10 cellular contexts compared by ENCODE assay signal in genomic region chr9:135989722-135990467, GRCh38. TPM values are rescaled to one million over a fixed set of nuclear protein-coding genes. Genes with fewer than 3 reads are reported as not detected.
DNase-seq lines count a peak whose midpoint lies in the region; ATAC-seq lines count a peak whose summit lies in the region.
"Had no signal": no experiment of that assay in that cellular context is flagged by ENCODE, and none has a peak within 500 bp of the region (broad histone marks: within the 10 kb centered on the region; RNA-seq: fewer than 3 reads in every experiment).

No MANE protein-coding gene starts in this region.

- no peaks in the 10 kb centered on the region for H3K36me3 Mint-ChIP-seq in activated CD8-positive, alpha-beta T cell treated with anti-CD3 and anti-CD28 coated beads, Interleukin-2, amount 10 ng/mL, durations not matched to agents 7 days and 5 days (ENCODE audit: low read depth)
- H3K36me3 Mint-ChIP-seq: activated naive CD8-positive, alpha-beta T cell treated with anti-CD3 and anti-CD28 coated beads, Interleukin-2, amount 10 ng/mL, durations not matched to agents 7 days and 5 days had no signal

- CTCF ChIA-PET in activated CD8-positive, alpha-beta T cell treated with anti-CD3 and anti-CD28 coated beads, Interleukin-2, amount 10 ng/mL, durations not matched to agents 7 days and 5 days (lab: Charles Lee): interaction anchor here (1.6 kb wide), 1 partner anchor 17 kb away, joined by 3 read pairs; no protein-coding TSS in a partner anchor

- no peak overlapping the region for H3K27ac Mint-ChIP-seq in activated CD8-positive, alpha-beta T cell treated with anti-CD3 and anti-CD28 coated beads, Interleukin-2, amount 10 ng/mL, durations not matched to agents 7 days and 5 days
- H3K27ac Mint-ChIP-seq: activated naive CD8-positive, alpha-beta T cell treated with anti-CD3 and anti-CD28 coated beads, Interleukin-2, amount 10 ng/mL, durations not matched to agents 7 days and 5 days had no signal

- no peaks in the 10 kb centered on the region for H3K27me3 Mint-ChIP-seq in activated CD8-positive, alpha-beta T cell treated with anti-CD3 and anti-CD28 coated beads, Interleukin-2, amount 10 ng/mL, durations not matched to agents 7 days and 5 days (ENCODE audit: low read depth)
- H3K27me3 Mint-ChIP-seq: activated naive CD8-positive, alpha-beta T cell treated with anti-CD3 and anti-CD28 coated beads, Interleukin-2, amount 10 ng/mL, durations not matched to agents 7 days and 5 days had no signal

- H3K4me3 Mint-ChIP-seq in activated CD8-positive, alpha-beta T cell treated with anti-CD3 and anti-CD28 coated beads, Interleukin-2, amount 10 ng/mL, durations not matched to agents 7 days and 5 days: no peak overlapping the region
- H3K4me3 Mint-ChIP-seq: activated naive CD8-positive, alpha-beta T cell treated with anti-CD3 and anti-CD28 coated beads, Interleukin-2, amount 10 ng/mL, durations not matched to agents 7 days and 5 days; neural crest cell had no signal

- POLR2A ChIA-PET in activated CD8-positive, alpha-beta T cell treated with anti-CD3 and anti-CD28 coated beads, Interleukin-2, amount 10 ng/mL, durations not matched to agents 7 days and 5 days (lab: Charles Lee): no interaction called here

- peak; percentile 11 for ATAC-seq in activated CD8-positive, alpha-beta T cell treated with anti-CD3 and anti-CD28 coated beads, Interleukin-2, amount 10 ng/mL, durations not matched to agents 7 days and 5 days
- ATAC-seq in HG03565 (IDR thresholded peaks at IDR 0.05; ENCODE audit: unreplicated experiment): no peak

- no peaks in the 10 kb centered on the region for H3K9me3 Mint-ChIP-seq in activated CD8-positive, alpha-beta T cell treated with anti-CD3 and anti-CD28 coated beads, Interleukin-2, amount 10 ng/mL, durations not matched to agents 7 days and 5 days (ENCODE audit: insufficient read depth)
- H3K9me3 Mint-ChIP-seq: activated naive CD8-positive, alpha-beta T cell treated with anti-CD3 and anti-CD28 coated beads, Interleukin-2, amount 10 ng/mL, durations not matched to agents 7 days and 5 days; neural crest cell had no signal

- H3K4me1 Mint-ChIP-seq in activated CD8-positive, alpha-beta T cell treated with anti-CD3 and anti-CD28 coated beads, Interleukin-2, amount 10 ng/mL, durations not matched to agents 7 days and 5 days (ENCODE audit: low read depth): peaks cover 28% of the 10 kb centered on the region

- DNase-seq in stimulated activated CD4-positive, alpha-beta T cell treated with anti-CD3 and anti-CD28 coated beads, Interleukin-12 subunit alpha, Interleukin-12 subunit beta, amount 100 ng/mL, for 4 hours: peak; percentile 19
- no peak for DNase-seq in stimulated activated CD4-positive, alpha-beta T cell treated with anti-CD3 and anti-CD28 coated beads, Interleukin-2, amount 100 ng/mL, for 48 hours
- peak; percentile 30 for DNase-seq in activated CD8-positive, alpha-beta T cell treated with anti-CD3 and anti-CD28 coated beads, Interleukin-2, amount 10 ng/mL, durations not matched to agents 7 days and 5 days
- peak; percentile 62 for DNase-seq in left kidney (ENCODE audit: low read depth, low spot score)
- no peak for DNase-seq in NCI-H226
- DNase-seq in NOMO-1 treated with dmso at 0.1 percent for 144 hours (lab: John Stamatoyannopoulos, UW; ENCODE audit: unreplicated experiment): no peak
- no peak for DNase-seq in LoVo (ENCODE audit: low spot score)
- DNase-seq: activated naive CD8-positive, alpha-beta T cell treated with anti-CD3 and anti-CD28 coated beads, Interleukin-2, amount 10 ng/mL, durations not matched to agents 7 days and 5 days had no signal

RNA-seq across cellular contexts. Expression of gene UBAC1, which starts 28.7 kb away (rescaled TPM):
- 10 to 100 TPM; 29.3 to 31.9 TPM for total RNA-seq in activated CD8-positive, alpha-beta T cell treated with anti-CD3 and anti-CD28 coated beads, Interleukin-2, amount 10 ng/mL, durations not matched to agents 7 days and 5 days

Comparison
In these comparisons a context has a peak if more than half of its experiments do, and no peak if none do; other contexts are left out.
1. DNase-seq: peak in stimulated activated CD4-positive, alpha-beta T cell treated with anti-CD3 and anti-CD28 coated beads, Interleukin-12 subunit alpha, Interleukin-12 subunit beta, amount 100 ng/mL, for 4 hours (single experiment), activated CD8-positive, alpha-beta T cell treated with anti-CD3 and anti-CD28 coated beads, Interleukin-2, amount 10 ng/mL, durations not matched to agents 7 days and 5 days (single experiment) and left kidney (single experiment); none in stimulated activated CD4-positive, alpha-beta T cell treated with anti-CD3 and anti-CD28 coated beads, Interleukin-2, amount 100 ng/mL, for 48 hours (0 of 2), NCI-H226 (single experiment), NOMO-1 treated with dmso at 0.1 percent for 144 hours (single experiment) and LoVo (single experiment).